1 cellular context compared by ENCODE assay signal in genomic region chr7:93623816-93624215, GRCh38.
TF ChIP-seq lines count a peak whose summit lies in the region.

No MANE protein-coding gene starts in this region.

TF ChIP-seq in K562, 482 proteins besides CTCF, POLR2A, EP300 and RAD21:
- TF ChIP-seq CHD7 (IDR thresholded peaks at IDR 0.05; ENCODE audit: low read depth, low read length) (no peak), GATAD2B (IDR thresholded peaks at IDR 0.05; ENCODE audit: borderline replicate concordance) (0 out of 2 replicates have a peak, but pooled peaks have one; percentile 22), DACH1 (IDR thresholded peaks at IDR 0.05; ENCODE audit: partially characterized antibody) (peak; percentile 96)
